16 cellular contexts compared by ENCODE assay signal in genomic region chr11:2750601-2751522, GRCh38. TPM values are rescaled to one million over a fixed set of nuclear protein-coding genes. Genes with fewer than 3 reads are reported as not detected.
A peak's percentile ranks its signal among the peaks of the same experiment; 100 is the strongest.
DNase-seq lines count a peak whose midpoint lies in the region; ATAC-seq and TF ChIP-seq lines count a peak whose summit lies in the region.
"Had no signal": no experiment of that assay in that cellular context is flagged by ENCODE, and none has a peak within 500 bp of the region (broad histone marks: within the 10 kb centered on the region; RNA-seq: fewer than 3 reads in every experiment).

No MANE protein-coding gene starts in this region.

- no peak for TF ChIP-seq CTCF in sigmoid colon (IDR thresholded peaks at IDR 0.05)

- 74% methylated on average over 25 of the region's 25 CpGs for WGBS in right cardiac atrium
- WGBS in sigmoid colon, 2 donors, result 83 to 87% methylated on average over 25 of the region's 25 CpGs

- intact Hi-C loops in right cardiac atrium (cut with DNase I) (no loop called here), sigmoid colon (cut with DNase I) (no loop called here)

- TF ChIP-seq EP300 in sigmoid colon (IDR thresholded peaks at IDR 0.05), result no peak

- no peak for TF ChIP-seq POLR2A in sigmoid colon (IDR thresholded peaks at IDR 0.05)

- DNase-seq in NCI-H1694 (lab: John Stamatoyannopoulos, UW), result peak; percentile 1
- no peak for DNase-seq in NCI-H1694 treated with DMSO at 0.1 percent for 48 hours (lab: John Stamatoyannopoulos, UW)
- peak; percentile 69 to 81 for DNase-seq in NCI-H524 (lab: John Stamatoyannopoulos, UW)
- DNase-seq in right cardiac atrium, result peak in 2 of 3 donors; percentile 65 to 80
- DNase-seq in sigmoid colon, result peak; percentile 59
- DNase-seq in foreskin melanocyte, result no peak
- no peak for DNase-seq in A172 (ENCODE audit: low spot score)
- DNase-seq: activated T-cell treated with anti-CD3 and anti-CD28 coated beads, Interleukin-2, amount 50 U/mL, for 1 hour; immature natural killer cell; MV-4-11; natural killer cell; SHP77; stimulated activated CD4-positive, alpha-beta T cell treated with anti-CD3 and anti-CD28 coated beads, Interleukin-2, amount 100 ng/mL, for 24 hours; stimulated activated naive CD8-positive, alpha-beta T cell treated with anti-CD3 and anti-CD28 coated beads, Interleukin-15, Interleukin-2, amounts not matched to agents 100 U/mL and 50 U/mL, for 24 hours had no signal

- H3K27ac ChIP-seq in right cardiac atrium (ENCODE audit: low read length) (no peak overlapping the region), sigmoid colon (no peak overlapping the region)

- H3K36me3 ChIP-seq in sigmoid colon, result no peaks in the 10 kb centered on the region

- H3K4me1 ChIP-seq in right cardiac atrium (ENCODE audit: control insufficient read depth, insufficient read depth, low read length) (no peaks in the 10 kb centered on the region), sigmoid colon (no peaks in the 10 kb centered on the region)

- H3K27me3 ChIP-seq in right cardiac atrium (ENCODE audit: control insufficient read depth, insufficient read depth), result no peaks in the 10 kb centered on the region
- H3K27me3 ChIP-seq in sigmoid colon, result no peaks in the 10 kb centered on the region

- H3K9me3 ChIP-seq in right cardiac atrium (ENCODE audit: control insufficient read depth, low read length), result no peaks in the 10 kb centered on the region
- H3K9me3 ChIP-seq in sigmoid colon, result no peaks in the 10 kb centered on the region

- ATAC-seq in right cardiac atrium (no peak), GM21526 (IDR thresholded peaks at IDR 0.05; ENCODE audit: low FRiP score, unreplicated experiment) (no peak)
- ATAC-seq: natural killer cell; stimulated activated naive CD8-positive, alpha-beta T cell treated with anti-CD3 and anti-CD28 coated beads, Interleukin-15, Interleukin-2, amounts not matched to agents 100 U/mL and 50 U/mL, for 24 hours; WTC11 had no signal

- H3K4me3 ChIP-seq in right cardiac atrium (ENCODE audit: low read length), result no peak overlapping the region
- H3K4me3 ChIP-seq in sigmoid colon, result no peak overlapping the region

RNA-seq across cellular contexts. Expression of gene KCNQ1OT1, which starts 51.1 kb away (rescaled TPM):
- under 1 TPM; 0.51 to 0.78 (median 0.55) TPM for total RNA-seq in right cardiac atrium
- 0.41 TPM for polyA plus RNA-seq in right cardiac atrium
- 1 to 10 TPM in 3 of 4 donors, under 1 TPM in 1; 0.99 to 3.6 (median 1.4) TPM for total RNA-seq in sigmoid colon
- under 1 TPM; under 0.01 to 0.32 (median under 0.01) TPM for polyA plus RNA-seq in sigmoid colon
- 0.81 and 1.1 TPM in 2 replicates for total RNA-seq in A172 (2014; rRNA removed; shearing (Covaris generic))

Comparison
In these comparisons a context has a peak if more than half of its experiments do, and no peak if none do; other contexts are left out.
1. DNase-seq: peak in NCI-H1694 (single experiment), NCI-H524 (2 of 2), right cardiac atrium (2 of 3) and sigmoid colon (single experiment); none in NCI-H1694 treated with DMSO at 0.1 percent for 48 hours (single experiment), foreskin melanocyte (single experiment) and A172 (single experiment).